Comparison of ENCODE assay signal across 19 cellular contexts in genomic region chr10:103550229-103550628, GRCh38.
"Had no signal": no experiment of that assay in that cellular context is flagged by ENCODE, and none has a peak within 500 bp of the region (broad histone marks: within the 10 kb centered on the region; RNA-seq: fewer than 3 reads in every experiment).

No MANE protein-coding gene starts in this region.

- H3K27ac ChIP-seq: brain microvascular endothelial cell, left ventricle myocardium inferior, suprapubic skin, upper lobe of left lung had no signal

- H3K9me3 ChIP-seq: left ventricle myocardium inferior, mucosa of descending colon, suprapubic skin, upper lobe of left lung had no signal

- H3K27me3 ChIP-seq: suprapubic skin, upper lobe of left lung had no signal

- H3K4me3 ChIP-seq: left ventricle myocardium inferior, mucosa of descending colon, suprapubic skin, upper lobe of left lung had no signal

- FAIRE-seq: endothelial cell of umbilical vein, small intestine, TTC549 had no signal

- H3K36me3 ChIP-seq: brain microvascular endothelial cell, left ventricle myocardium inferior, suprapubic skin, upper lobe of left lung had no signal

- DNase-seq: activated CD4-positive, alpha-beta T cell treated with anti-CD3 and anti-CD28 coated beads, Interleukin-2, amount 10 ng/mL, durations not matched to agents 7 days and 5 days; activated CD8-positive, alpha-beta memory T cell treated with anti-CD3 and anti-CD28 coated beads, Interleukin-2, amount 50 U/mL, for 48 hours; activated naive CD4-positive, alpha-beta T cell; anterior cingulate cortex; brain microvascular endothelial cell; cortex of kidney; effector CD8-positive, alpha-beta T cell; foreskin fibroblast; glutamatergic neuron; hypothalamus; left ventricle myocardium inferior; mucosa of descending colon; small intestine; upper lobe of left lung had no signal

- ATAC-seq: mucosa of descending colon; naive thymus-derived CD8-positive, alpha-beta T cell; right cardiac atrium had no signal
